In genomic region chr7:131325179-131325840, GRCh38 we compare ENCODE assay signal across 12 cellular contexts. TPM values are rescaled to one million over a fixed set of nuclear protein-coding genes. Genes with fewer than 3 reads are reported as not detected.
DNase-seq lines count a peak whose midpoint lies in the region; ATAC-seq, FAIRE-seq and TF ChIP-seq lines count a peak whose summit lies in the region.
"Had no signal": no experiment of that assay in that cellular context is flagged by ENCODE, and none has a peak within 500 bp of the region (broad histone marks: within the 10 kb centered on the region; RNA-seq: fewer than 3 reads in every experiment).

No MANE protein-coding gene starts in this region.

- H3K4me3 ChIP-seq in HEK293 (ENCODE audit: low read depth, low read length) = no peak overlapping the region
- H3K4me3 ChIP-seq in osteoblast (ENCODE audit: insufficient read depth, low read length) = no peak overlapping the region
- H3K4me3 ChIP-seq: lung, testis had no signal

- H3K27me3 ChIP-seq in osteoblast (ENCODE audit: insufficient read depth, low read length) = no peaks in the 10 kb centered on the region
- H3K27me3 ChIP-seq: testis had no signal

- FAIRE-seq in frontal cortex (lab: Jason Lieb, UNC) = no peak

- H3K9me3 Mint-ChIP-seq in T-helper 2 cell treated with Interferon-gamma antibody and Interleukin-4, amounts not matched to agents 5 μg/mL and 100 μg/mL, for 36 hours = no peaks in the 10 kb centered on the region
- no peaks in the 10 kb centered on the region for H3K9me3 Mint-ChIP-seq in activated naive CD4-positive, alpha-beta T cell treated with anti-CD3 and anti-CD28 coated beads, Interleukin-2, amount 50 U/mL, for 72 hours

- DNase-seq in T-helper 2 cell treated with Interferon-gamma antibody and Interleukin-4, amounts not matched to agents 5 μg/mL and 100 μg/mL, for 36 hours (ENCODE audit: low spot score) = no peak
- no peak for DNase-seq in T-helper 2 cell
- peak in 1 of 2 donors; percentile 15 for DNase-seq in activated naive CD4-positive, alpha-beta T cell treated with anti-CD3 and anti-CD28 coated beads, Interleukin-2, amount 50 U/mL, for 72 hours (ENCODE audit: low spot score in 2 of 2)
- peak; percentile 14 for DNase-seq in osteoblast (ENCODE audit: insufficient read length, low spot score, missing footprints)
- DNase-seq in NCI-H774 (lab: John Stamatoyannopoulos, UW) = no peak
- no peak for DNase-seq in NCI-H1092 (lab: John Stamatoyannopoulos, UW)
- no peak for DNase-seq in frontal cortex (ENCODE audit: low spot score in 2 of 2)
- DNase-seq: endodermal cell, posterior cingulate gyrus, testis had no signal

- H3K36me3 ChIP-seq in HEK293 (ENCODE audit: control insufficient read depth in 2 of 2, insufficient read depth in 1 of 2, low read length in 2 of 2) (no peaks in the 10 kb centered on the region), osteoblast (ENCODE audit: insufficient read depth, low read length) (no peaks in the 10 kb centered on the region)

- H4K20me1 ChIP-seq in osteoblast (ENCODE audit: insufficient read depth, low read length) = peaks cover 12% of the 10 kb centered on the region

- POLR2A ChIA-PET in HEK293 (lab: Yijun Ruan, JAX) = interaction anchor here (0.6 kb wide), 1 partner anchor 432 kb away, joined by 3 read pairs; no protein-coding TSS in a partner anchor

- TF ChIP-seq CTCF in HEK293 (tag by site-specific recombination; IDR thresholded peaks at IDR 0.05) = no peak
- no peak for TF ChIP-seq CTCF in osteoblast (IDR thresholded peaks at IDR 0.05; ENCODE audit: extremely low read depth, low read depth, low read length)

- no peak overlapping the region for H3K4me2 ChIP-seq in osteoblast (ENCODE audit: insufficient read depth, low read length)

- peaks cover 9% of the 10 kb centered on the region for H3K36me3 Mint-ChIP-seq in T-helper 2 cell treated with Interferon-gamma antibody and Interleukin-4, amounts not matched to agents 5 μg/mL and 100 μg/mL, for 36 hours (ENCODE audit: low read depth)
- peaks cover 18 to 20% of the 10 kb centered on the region in 2 donors for H3K36me3 Mint-ChIP-seq in activated naive CD4-positive, alpha-beta T cell treated with anti-CD3 and anti-CD28 coated beads, Interleukin-2, amount 50 U/mL, for 72 hours

- H3K27ac ChIP-seq in HEK293 (ENCODE audit: extremely low read depth, low read depth, low read length) = no peak overlapping the region
- H3K27ac ChIP-seq in osteoblast (ENCODE audit: low read depth, low read length) = no peak overlapping the region
- H3K27ac ChIP-seq: testis had no signal

- peaks cover 32% of the 10 kb centered on the region for H3K79me2 ChIP-seq in osteoblast (ENCODE audit: insufficient read depth, low read length)

- peaks cover 2% of the 10 kb centered on the region for H3K27me3 Mint-ChIP-seq in T-helper 2 cell treated with Interferon-gamma antibody and Interleukin-4, amounts not matched to agents 5 μg/mL and 100 μg/mL, for 36 hours (ENCODE audit: low read depth)

- peaks cover 30% of the 10 kb centered on the region for H3K4me1 Mint-ChIP-seq in T-helper 2 cell treated with Interferon-gamma antibody and Interleukin-4, amounts not matched to agents 5 μg/mL and 100 μg/mL, for 36 hours (ENCODE audit: low read depth)

- CTCF ChIA-PET in HEK293 (lab: Yijun Ruan, JAX) = interaction anchor here (0.6 to 1.1 kb wide), 3 partner anchors 25 to 99 kb away, joined by 3 to 4 read pairs (median 3); no protein-coding TSS in a partner anchor

- no peak overlapping the region for H2AFZ ChIP-seq in osteoblast (ENCODE audit: low read length)

- H3K27ac Mint-ChIP-seq in T-helper 2 cell treated with Interferon-gamma antibody and Interleukin-4, amounts not matched to agents 5 μg/mL and 100 μg/mL, for 36 hours = no peak overlapping the region
- peak overlapping the region; percentile 94 to 98 for H3K27ac Mint-ChIP-seq in activated naive CD4-positive, alpha-beta T cell treated with anti-CD3 and anti-CD28 coated beads, Interleukin-2, amount 50 U/mL, for 72 hours
- H3K27ac Mint-ChIP-seq: endodermal cell had no signal

- peak overlapping the region; percentile 20 for H3K4me3 Mint-ChIP-seq in T-helper 2 cell treated with Interferon-gamma antibody and Interleukin-4, amounts not matched to agents 5 μg/mL and 100 μg/mL, for 36 hours
- H3K4me3 Mint-ChIP-seq: endodermal cell had no signal

- H3K9me3 ChIP-seq in HEK293 (ENCODE audit: control insufficient read depth, insufficient read depth, low read depth, low read length) = no peaks in the 10 kb centered on the region
- H3K9me3 ChIP-seq in osteoblast (ENCODE audit: low read depth, low read length) = no peaks in the 10 kb centered on the region
- H3K9me3 ChIP-seq: testis had no signal

- ATAC-seq in activated naive CD4-positive, alpha-beta T cell treated with anti-CD3 and anti-CD28 coated beads, Interleukin-2, amount 50 U/mL, for 72 hours = peak; percentile 49 to 75

- H3K4me1 ChIP-seq in HEK293 (ENCODE audit: control insufficient read depth, insufficient read depth, low read length) = no peaks in the 10 kb centered on the region
- H3K4me1 ChIP-seq in osteoblast (ENCODE audit: insufficient read depth, low read length) = peaks cover 20% of the 10 kb centered on the region

TF ChIP-seq in HEK293, 187 proteins besides CTCF, POLR2A, EP300 and RAD21:
- TF ChIP-seq ZNF132 (tag by site-specific recombination; IDR thresholded peaks at IDR 0.05; ENCODE audit: borderline replicate concordance) (no peak), ZNF416 (tag by site-specific recombination; IDR thresholded peaks at IDR 0.05) (no peak), YY2 (tag by site-specific recombination; IDR thresholded peaks at IDR 0.05) (0 out of 2 replicates have a peak, but pooled peaks have one; percentile 21), ZNF692 (tag by site-specific recombination; IDR thresholded peaks at IDR 0.05) (0 out of 2 replicates have a peak, but pooled peaks have one; percentile 28), ZNF623 (tag by site-specific recombination; IDR thresholded peaks at IDR 0.05) (no peak), ZNF292 (tag by site-specific recombination; IDR thresholded peaks at IDR 0.05; ENCODE audit: borderline replicate concordance, low read depth) (no peak), GLIS2 (tag by site-specific recombination; IDR thresholded peaks at IDR 0.05) (peak; percentile 30; the same call in 1 of the 2 replicates), ZNF211 (tag by site-specific recombination; IDR thresholded peaks at IDR 0.05; ENCODE audit: low read depth) (no peak), TCF7L2 (IDR thresholded peaks at IDR 0.05; ENCODE audit: borderline replicate concordance, low read depth, low read length) (no peak), FEZF1 (tag by site-specific recombination; IDR thresholded peaks at IDR 0.05) (no peak), ZBTB8A (tag by site-specific recombination; IDR thresholded peaks at IDR 0.05) (no peak), ZNF391 (tag by site-specific recombination; IDR thresholded peaks at IDR 0.05; ENCODE audit: borderline replicate concordance, low read depth) (no peak), GLIS1 (tag by site-specific recombination; IDR thresholded peaks at IDR 0.05) (peak; percentile 41; the same call in 1 of the 2 replicates), ZIC2 (tag by site-specific recombination; IDR thresholded peaks at IDR 0.05) (0 out of 2 replicates have a peak, but pooled peaks have one; percentile 9), GLI4 (tag by site-specific recombination; IDR thresholded peaks at IDR 0.05) (no peak), ZNF114 (tag by site-specific recombination; IDR thresholded peaks at IDR 0.05) (no peak), AEBP2 (tag by site-specific recombination; IDR thresholded peaks at IDR 0.05; ENCODE audit: borderline replicate concordance) (no peak), ZNF121 (tag by site-specific recombination; IDR thresholded peaks at IDR 0.05) (no peak), ZNF488 (tag by site-specific recombination; IDR thresholded peaks at IDR 0.05) (no peak), ZBTB7A (tag by site-specific recombination; IDR thresholded peaks at IDR 0.05; ENCODE audit: low read depth) (no peak), ZNF404 (tag by site-specific recombination; IDR thresholded peaks at IDR 0.05) (no peak), SCRT1 (tag by site-specific recombination; IDR thresholded peaks at IDR 0.05; ENCODE audit: borderline replicate concordance) (no peak)
TF ChIP-seq in HEK293: peak in this region for 5.

RNA-seq across cellular contexts. Expression of gene MKLN1, which starts 2.4 kb away (rescaled TPM):
- total RNA-seq in activated naive CD4-positive, alpha-beta T cell treated with anti-CD3 and anti-CD28 coated beads, Interleukin-2, amount 50 U/mL, for 72 hours = 10 to 100 TPM; 48.9 to 54.2 TPM
- 49.8 and 52.8 TPM in 2 replicates for total RNA-seq in osteoblast
- total RNA-seq in frontal cortex = 45.7 TPM
